ENCODE assay signal across 8 cellular contexts in genomic region chr17:40191237-40192208, GRCh38. TPM values are rescaled to one million over a fixed set of nuclear protein-coding genes. Genes with fewer than 3 reads are reported as not detected.
DNase-seq lines count a peak whose midpoint lies in the region; ATAC-seq, FAIRE-seq and TF ChIP-seq lines count a peak whose summit lies in the region.

No MANE protein-coding gene starts in this region.

- H3K4me2 ChIP-seq in astrocyte (ENCODE audit: low read length) (peak overlapping the region; percentile 88), hepatocyte (peak overlapping the region; percentile 97)

- peaks cover 10% of the 10 kb centered on the region for H3K4me1 Mint-ChIP-seq in T-helper 17 cell
- H3K4me1 Mint-ChIP-seq in astrocyte (ENCODE audit: low read depth, unreplicated experiment): peaks cover 4% of the 10 kb centered on the region

- no peaks in the 10 kb centered on the region for H3K79me2 ChIP-seq in astrocyte (ENCODE audit: insufficient read depth, low read length)
- no peaks in the 10 kb centered on the region for H3K79me2 ChIP-seq in hepatocyte

- peak; percentile 84 for TF ChIP-seq CTCF in BE2C (IDR thresholded peaks at IDR 0.05; ENCODE audit: low read depth, low read length)
- TF ChIP-seq CTCF in astrocyte (IDR thresholded peaks at IDR 0.05; ENCODE audit: insufficient read depth, low read depth, low read length): peak; percentile 44
- TF ChIP-seq CTCF in hepatocyte (IDR thresholded peaks at IDR 0.05; ENCODE audit: poor library complexity): peak; percentile 83

- peak; percentile 69 for TF ChIP-seq RAD21 in Ishikawa (IDR thresholded peaks at IDR 0.05; ENCODE audit: low read depth)

- peaks cover 7% of the 10 kb centered on the region for H3K4me1 ChIP-seq in BE2C
- peaks cover 3% of the 10 kb centered on the region for H3K4me1 ChIP-seq in astrocyte (ENCODE audit: insufficient read depth, low read length)
- H3K4me1 ChIP-seq in hepatocyte (ENCODE audit: insufficient read depth): peaks cover 6% of the 10 kb centered on the region

- H3K9ac ChIP-seq in astrocyte (ENCODE audit: low read length): peak overlapping the region; percentile 43

- H3K27ac Mint-ChIP-seq in T-helper 17 cell (peak overlapping the region; percentile 32), astrocyte (ENCODE audit: unreplicated experiment) (no peak overlapping the region)

- peak; percentile 87 for DNase-seq in BE2C
- DNase-seq in GM19240 (ENCODE audit: insufficient read length, low spot score): peak; percentile 59
- DNase-seq in T-helper 17 cell: peak; percentile 50 to 53 (median 52)
- DNase-seq in astrocyte (ENCODE audit: low read depth): peak; percentile 70
- peak; percentile 85 for DNase-seq in hepatocyte (ENCODE audit: low spot score)
- peak; percentile 85 for DNase-seq in retina

- H3K36me3 Mint-ChIP-seq in T-helper 17 cell (ENCODE audit: low read depth) (peaks cover 2% of the 10 kb centered on the region), astrocyte (ENCODE audit: low read depth, unreplicated experiment) (peaks cover 24% of the 10 kb centered on the region)

- no peaks in the 10 kb centered on the region for H3K9me3 Mint-ChIP-seq in astrocyte (ENCODE audit: unreplicated experiment)

- FAIRE-seq in astrocyte (lab: Jason Lieb, UNC): peak; percentile 65

- H3K27ac ChIP-seq in astrocyte (ENCODE audit: low read depth, low read length): no peak overlapping the region
- no peak overlapping the region for H3K27ac ChIP-seq in hepatocyte

- no peak for TF ChIP-seq EP300 in Ishikawa (IDR thresholded peaks at IDR 0.05; ENCODE audit: borderline replicate concordance)

- peak; percentile 91 for ATAC-seq in T-helper 17 cell
- ATAC-seq in GM21515 (IDR thresholded peaks at IDR 0.05; ENCODE audit: unreplicated experiment): no peak

- H3K27me3 Mint-ChIP-seq in T-helper 17 cell: no peaks in the 10 kb centered on the region
- peaks cover 1% of the 10 kb centered on the region for H3K27me3 Mint-ChIP-seq in astrocyte (ENCODE audit: low read depth, unreplicated experiment)

- H3K27me3 ChIP-seq in BE2C (no peaks in the 10 kb centered on the region), astrocyte (ENCODE audit: insufficient read depth, low read length) (no peaks in the 10 kb centered on the region), hepatocyte (no peaks in the 10 kb centered on the region)

- no peaks in the 10 kb centered on the region for H4K20me1 ChIP-seq in astrocyte (ENCODE audit: insufficient read depth, low read length)
- H4K20me1 ChIP-seq in hepatocyte (ENCODE audit: insufficient read depth, poor library complexity, severe bottlenecking): no peaks in the 10 kb centered on the region

- 4% methylated on average over 27 of the region's 60 CpGs for WGBS in hepatocyte (ENCODE audit: low lambda C conversion rate, missing lambda C conversion rate)

- H2AFZ ChIP-seq in astrocyte (ENCODE audit: low read depth, low read length) (peak overlapping the region; percentile 85), hepatocyte (peak overlapping the region; percentile 82)

- H3K36me3 ChIP-seq in BE2C (no peaks in the 10 kb centered on the region), astrocyte (ENCODE audit: insufficient read depth, low read length) (peaks cover 2% of the 10 kb centered on the region), hepatocyte (replicated peaks; ENCODE audit: insufficient read depth, low read depth) (no peaks in the 10 kb centered on the region)

- no peaks in the 10 kb centered on the region for H3K9me2 ChIP-seq in hepatocyte (replicated peaks; ENCODE audit: insufficient read depth)

- H3K4me3 Mint-ChIP-seq in T-helper 17 cell (peak overlapping the region; percentile 95), astrocyte (ENCODE audit: unreplicated experiment) (peak overlapping the region; percentile 77)

- H3K4me3 ChIP-seq in BE2C (ENCODE audit: low read depth, low read length) (peak overlapping the region; percentile 71), astrocyte (ENCODE audit: insufficient read depth, low read depth, low read length) (peak overlapping the region; percentile 56), hepatocyte (peak overlapping the region; percentile 73)

- no peaks in the 10 kb centered on the region for H3K9me3 ChIP-seq in BE2C
- H3K9me3 ChIP-seq in T-helper 17 cell (ENCODE audit: control insufficient read depth, low read length, poor library complexity, severe bottlenecking): no peaks in the 10 kb centered on the region
- no peaks in the 10 kb centered on the region for H3K9me3 ChIP-seq in astrocyte (ENCODE audit: insufficient read depth, low read depth, low read length)
- no peaks in the 10 kb centered on the region for H3K9me3 ChIP-seq in hepatocyte (ENCODE audit: low read depth)

TF ChIP-seq in Ishikawa, 13 proteins besides CTCF, POLR2A, EP300 and RAD21:
- TF ChIP-seq YY1 (IDR thresholded peaks at IDR 0.05; ENCODE audit: low read depth): 0 out of 2 replicates have a peak, but pooled peaks have one; percentile 4
- peak; percentile 61; the same call in 1 of the 2 replicates for TF ChIP-seq ZBTB7A (IDR thresholded peaks at IDR 0.05; ENCODE audit: low read depth)
- TF ChIP-seq TEAD4 (IDR thresholded peaks at IDR 0.05): peak; percentile 20; the same call in 1 of the 2 replicates
- TF ChIP-seq EGR1 (IDR thresholded peaks at IDR 0.05): peak; percentile 87
- 0 out of 2 replicates have a peak, but pooled peaks have one; percentile 27 for TF ChIP-seq NFIC (IDR thresholded peaks at IDR 0.05)
- TF ChIP-seq TAF1 (IDR thresholded peaks at IDR 0.05; ENCODE audit: low read depth): peak; percentile 38; the same call in 1 of the 2 replicates
- TF ChIP-seq, protein P1, sequence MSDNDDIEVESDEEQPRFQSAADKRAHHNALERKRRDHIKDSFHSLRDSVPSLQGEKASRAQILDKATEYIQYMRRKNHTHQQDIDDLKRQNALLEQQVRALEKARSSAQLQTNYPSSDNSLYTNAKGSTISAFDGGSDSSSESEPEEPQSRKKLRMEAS (IDR thresholded peaks at IDR 0.05): 0 out of 2 replicates have a peak, but pooled peaks have one; percentile 40
- TF ChIP-seq, protein P2, sequence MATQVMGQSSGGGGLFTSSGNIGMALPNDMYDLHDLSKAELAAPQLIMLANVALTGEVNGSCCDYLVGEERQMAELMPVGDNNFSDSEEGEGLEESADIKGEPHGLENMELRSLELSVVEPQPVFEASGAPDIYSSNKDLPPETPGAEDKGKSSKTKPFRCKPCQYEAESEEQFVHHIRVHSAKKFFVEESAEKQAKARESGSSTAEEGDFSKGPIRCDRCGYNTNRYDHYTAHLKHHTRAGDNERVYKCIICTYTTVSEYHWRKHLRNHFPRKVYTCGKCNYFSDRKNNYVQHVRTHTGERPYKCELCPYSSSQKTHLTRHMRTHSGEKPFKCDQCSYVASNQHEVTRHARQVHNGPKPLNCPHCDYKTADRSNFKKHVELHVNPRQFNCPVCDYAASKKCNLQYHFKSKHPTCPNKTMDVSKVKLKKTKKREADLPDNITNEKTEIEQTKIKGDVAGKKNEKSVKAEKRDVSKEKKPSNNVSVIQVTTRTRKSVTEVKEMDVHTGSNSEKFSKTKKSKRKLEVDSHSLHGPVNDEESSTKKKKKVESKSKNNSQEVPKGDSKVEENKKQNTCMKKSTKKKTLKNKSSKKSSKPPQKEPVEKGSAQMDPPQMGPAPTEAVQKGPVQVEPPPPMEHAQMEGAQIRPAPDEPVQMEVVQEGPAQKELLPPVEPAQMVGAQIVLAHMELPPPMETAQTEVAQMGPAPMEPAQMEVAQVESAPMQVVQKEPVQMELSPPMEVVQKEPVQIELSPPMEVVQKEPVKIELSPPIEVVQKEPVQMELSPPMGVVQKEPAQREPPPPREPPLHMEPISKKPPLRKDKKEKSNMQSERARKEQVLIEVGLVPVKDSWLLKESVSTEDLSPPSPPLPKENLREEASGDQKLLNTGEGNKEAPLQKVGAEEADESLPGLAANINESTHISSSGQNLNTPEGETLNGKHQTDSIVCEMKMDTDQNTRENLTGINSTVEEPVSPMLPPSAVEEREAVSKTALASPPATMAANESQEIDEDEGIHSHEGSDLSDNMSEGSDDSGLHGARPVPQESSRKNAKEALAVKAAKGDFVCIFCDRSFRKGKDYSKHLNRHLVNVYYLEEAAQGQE (IDR thresholded peaks at IDR 0.05; ENCODE audit: low read depth): no peak
- TF ChIP-seq CEBPB (IDR thresholded peaks at IDR 0.05): no peak

RNA-seq across cellular contexts. Expression of gene RAPGEFL1, which starts 14.3 kb away (rescaled TPM):
- polyA plus RNA-seq in BE2C (2012; ENCODE audit: insufficient read depth, insufficient read length, low read depth): 9.8 TPM
- total RNA-seq in T-helper 17 cell (10 to 100 TPM in 1 of 2 donors, 1 to 10 TPM in 1; 6.9 to 10.5 TPM), astrocyte (6.8 and 7.0 TPM in 2 replicates), hepatocyte (4.0 and 4.9 TPM in 2 replicates)
- 4.2 and 6.0 TPM in 2 replicates for polyA plus RNA-seq in hepatocyte

RNA-seq across cellular contexts. Expression of gene WIPF2, which starts 27.6 kb away (rescaled TPM):
- 16.5 TPM for polyA plus RNA-seq in BE2C (2012; ENCODE audit: insufficient read depth, insufficient read length, low read depth)
- total RNA-seq in T-helper 17 cell (10 to 100 TPM; 26.4 to 33.1 TPM), astrocyte (30.7 and 31.2 TPM in 2 replicates), hepatocyte (10.3 and 12.6 TPM in 2 replicates)
- polyA plus RNA-seq in hepatocyte: 23.8 and 24.2 TPM in 2 replicates

RNA-seq across cellular contexts. Expression of gene CASC3, which starts 51.2 kb away (rescaled TPM):
- 128 TPM for polyA plus RNA-seq in BE2C (2012; ENCODE audit: insufficient read depth, insufficient read length, low read depth)
- 100 to 1,000 TPM; 168 to 176 TPM for total RNA-seq in T-helper 17 cell
- total RNA-seq in astrocyte: 55.0 and 56.1 TPM in 2 replicates
- total RNA-seq in hepatocyte: 26.7 and 30.2 TPM in 2 replicates
- polyA plus RNA-seq in hepatocyte: 33.0 and 37.5 TPM in 2 replicates
